Comparison of ENCODE assay signal across 1 cellular context in the genomic region with DNA sequence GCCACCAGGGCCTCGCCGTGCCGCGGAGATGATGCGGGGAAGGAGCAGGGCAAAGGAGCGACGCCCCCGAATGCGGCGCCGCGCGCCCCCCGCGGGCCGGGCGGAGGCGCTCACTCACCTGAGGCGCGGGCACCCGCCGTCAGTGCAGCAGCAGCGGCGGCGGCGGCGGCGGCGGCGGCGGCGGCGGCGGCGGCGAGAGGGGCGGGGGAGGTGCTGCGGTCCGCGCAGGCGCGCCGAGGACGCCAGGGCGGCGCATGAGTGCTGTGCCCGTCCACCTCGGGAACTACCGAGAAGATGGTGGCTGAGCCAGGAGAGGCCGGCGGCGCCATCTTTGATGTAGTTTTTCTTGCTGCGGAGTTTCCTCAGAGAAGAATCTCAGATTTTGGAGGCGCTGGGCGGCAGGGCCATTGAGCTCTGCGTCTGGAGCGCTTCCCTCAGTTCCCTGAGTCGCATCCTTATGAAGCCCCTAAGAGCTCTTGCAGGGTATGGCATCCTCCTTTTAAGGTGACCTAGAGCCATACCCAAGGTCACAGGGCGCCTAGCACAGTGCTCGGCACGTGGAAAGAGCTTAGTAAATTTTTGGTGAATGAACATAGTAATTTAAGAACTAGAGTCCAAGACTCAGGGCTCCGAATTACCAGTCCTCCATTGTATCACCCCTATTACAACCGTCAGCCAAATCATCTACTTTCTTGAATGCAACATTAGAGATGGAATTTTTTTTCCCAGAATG.
TF ChIP-seq lines count a peak whose summit lies in the region.

Gene NDRG3 (minus strand): TSS at position 164 of the 733 bp plus-strand sequence. CDS start 24,355 bp downstream, outside the sequence.

TF ChIP-seq in HEK293, 187 proteins besides CTCF, POLR2A, EP300 and RAD21 (continued from another document):
- TF ChIP-seq ZNF394 (tag by site-specific recombination; IDR thresholded peaks at IDR 0.05; ENCODE audit: borderline replicate concordance) (0 out of 2 replicates have a peak, but pooled peaks have one; percentile 23), ZNF658 (tag by site-specific recombination; IDR thresholded peaks at IDR 0.05) (no peak), ZNF521 (tag by site-specific recombination; IDR thresholded peaks at IDR 0.05) (no peak), OSR2 (tag by site-specific recombination; IDR thresholded peaks at IDR 0.05) (no peak), ZNF571 (tag by site-specific recombination; IDR thresholded peaks at IDR 0.05) (no peak), ZFP69B (tag by site-specific recombination; IDR thresholded peaks at IDR 0.05) (no peak), MYNN (tag by site-specific recombination; IDR thresholded peaks at IDR 0.05; ENCODE audit: borderline replicate concordance) (no peak), ZNF175 (tag by site-specific recombination; IDR thresholded peaks at IDR 0.05) (no peak), ZNF530 (tag by site-specific recombination; IDR thresholded peaks at IDR 0.05; ENCODE audit: low read depth) (no peak), BCL11B (tag by site-specific recombination; IDR thresholded peaks at IDR 0.05; ENCODE audit: low read depth) (no peak), ZNF664 (tag by site-specific recombination; IDR thresholded peaks at IDR 0.05) (no peak), OVOL3 (tag by site-specific recombination; IDR thresholded peaks at IDR 0.05) (no peak), PRDM1 (tag by site-specific recombination; IDR thresholded peaks at IDR 0.05) (no peak), KLF7 (tag by site-specific recombination; IDR thresholded peaks at IDR 0.05; ENCODE audit: borderline replicate concordance) (no peak), HOXA7 (CRISPR knock-in tag; IDR thresholded peaks at IDR 0.05; ENCODE audit: borderline replicate concordance) (no peak), ZNF677 (tag by site-specific recombination; IDR thresholded peaks at IDR 0.05) (no peak), ZNF132 (tag by site-specific recombination; IDR thresholded peaks at IDR 0.05; ENCODE audit: borderline replicate concordance) (no peak)
- TF ChIP-seq, protein P1, sequence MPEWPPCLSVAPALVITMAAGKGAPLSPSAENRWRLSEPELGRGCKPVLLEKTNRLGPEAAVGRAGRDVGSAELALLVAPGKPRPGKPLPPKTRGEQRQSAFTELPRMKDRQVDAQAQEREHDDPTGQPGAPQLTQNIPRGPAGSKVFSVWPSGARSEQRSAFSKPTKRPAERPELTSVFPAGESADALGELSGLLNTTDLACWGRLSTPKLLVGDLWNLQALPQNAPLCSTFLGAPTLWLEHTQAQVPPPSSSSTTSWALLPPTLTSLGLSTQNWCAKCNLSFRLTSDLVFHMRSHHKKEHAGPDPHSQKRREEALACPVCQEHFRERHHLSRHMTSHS (tag by site-specific recombination; IDR thresholded peaks at IDR 0.05): no peak
- TF ChIP-seq, protein P2, sequence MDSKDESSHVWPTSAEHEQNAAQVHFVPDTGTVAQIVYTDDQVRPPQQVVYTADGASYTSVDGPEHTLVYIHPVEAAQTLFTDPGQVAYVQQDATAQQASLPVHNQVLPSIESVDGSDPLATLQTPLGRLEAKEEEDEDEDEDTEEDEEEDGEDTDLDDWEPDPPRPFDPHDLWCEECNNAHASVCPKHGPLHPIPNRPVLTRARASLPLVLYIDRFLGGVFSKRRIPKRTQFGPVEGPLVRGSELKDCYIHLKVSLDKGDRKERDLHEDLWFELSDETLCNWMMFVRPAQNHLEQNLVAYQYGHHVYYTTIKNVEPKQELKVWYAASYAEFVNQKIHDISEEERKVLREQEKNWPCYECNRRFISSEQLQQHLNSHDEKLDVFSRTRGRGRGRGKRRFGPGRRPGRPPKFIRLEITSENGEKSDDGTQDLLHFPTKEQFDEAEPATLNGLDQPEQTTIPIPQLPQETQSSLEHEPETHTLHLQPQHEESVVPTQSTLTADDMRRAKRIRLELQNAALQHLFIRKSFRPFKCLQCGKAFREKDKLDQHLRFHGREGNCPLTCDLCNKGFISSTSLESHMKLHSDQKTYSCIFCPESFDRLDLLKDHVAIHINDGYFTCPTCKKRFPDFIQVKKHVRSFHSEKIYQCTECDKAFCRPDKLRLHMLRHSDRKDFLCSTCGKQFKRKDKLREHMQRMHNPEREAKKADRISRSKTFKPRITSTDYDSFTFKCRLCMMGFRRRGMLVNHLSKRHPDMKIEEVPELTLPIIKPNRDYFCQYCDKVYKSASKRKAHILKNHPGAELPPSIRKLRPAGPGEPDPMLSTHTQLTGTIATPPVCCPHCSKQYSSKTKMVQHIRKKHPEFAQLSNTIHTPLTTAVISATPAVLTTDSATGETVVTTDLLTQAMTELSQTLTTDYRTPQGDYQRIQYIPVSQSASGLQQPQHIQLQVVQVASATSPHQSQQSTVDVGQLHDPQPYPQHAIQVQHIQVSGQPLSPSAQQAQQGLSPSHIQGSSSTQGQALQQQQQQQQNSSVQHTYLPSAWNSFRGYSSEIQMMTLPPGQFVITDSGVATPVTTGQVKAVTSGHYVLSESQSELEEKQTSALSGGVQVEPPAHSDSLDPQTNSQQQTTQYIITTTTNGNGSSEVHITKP (tag by site-specific recombination; IDR thresholded peaks at IDR 0.05): peak; percentile 56
